13 cellular contexts compared by ENCODE assay signal in the genomic region with DNA sequence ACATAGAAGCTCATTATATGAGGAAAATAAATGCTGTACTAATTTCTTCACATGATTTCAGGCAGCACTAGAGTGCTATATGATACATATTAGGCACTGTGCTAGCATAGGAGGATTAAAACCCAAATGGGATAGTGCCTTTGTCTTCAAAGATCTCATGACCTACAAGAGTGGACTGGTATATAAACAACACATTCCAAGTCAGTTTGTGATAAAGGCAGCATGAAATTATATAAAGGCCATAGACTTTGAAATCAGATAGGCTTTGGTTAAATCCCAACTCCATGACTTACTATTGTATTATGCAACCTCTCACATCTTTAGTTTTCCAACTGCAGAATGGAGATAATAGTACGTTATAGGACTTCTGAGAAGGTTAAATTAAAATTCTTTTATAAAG.
DNase-seq lines count a peak whose midpoint lies in the region; ATAC-seq and TF ChIP-seq lines count a peak whose summit lies in the region.
"Had no signal": no experiment of that assay in that cellular context is flagged by ENCODE, and none has a peak within 500 bp of the region (broad histone marks: within the 10 kb centered on the region; RNA-seq: fewer than 3 reads in every experiment).

No MANE protein-coding gene starts in this region.

- H3K9ac ChIP-seq in mammary epithelial cell (ENCODE audit: insufficient read depth, low read length) (no peak overlapping the region), mesenchymal stem cell (ENCODE audit: low read length) (peak overlapping the region; percentile 88)

- dilution Hi-C loops in mammary epithelial cell (cut with HindIII; ENCODE audit: low sequenced_read_pairs) = no loop called here

- H3K14ac ChIP-seq in mesenchymal stem cell (ENCODE audit: low read length in 2 of 2) = no peak overlapping the region

- H3K4me3 ChIP-seq in left ventricle myocardium inferior = no peak overlapping the region
- no peak overlapping the region for H3K4me3 ChIP-seq in mammary epithelial cell (replicated peaks in 1 of 3; ENCODE audit: insufficient read depth in 1 of 3, low read depth in 2 of 3, low read length in 3 of 3)
- H3K4me3 ChIP-seq in mesenchymal stem cell (ENCODE audit: insufficient read depth in 1 of 2, low read depth in 1 of 2, low read length in 2 of 2) = no peak overlapping the region
- H3K4me3 ChIP-seq in OCI-LY7 (ENCODE audit: low read depth, low read length, poor library complexity, severe bottlenecking) = no peak overlapping the region
- H3K4me3 ChIP-seq: gastroesophageal sphincter had no signal

- H3K18ac ChIP-seq in mesenchymal stem cell (ENCODE audit: low read depth in 1 of 2, low read length in 2 of 2) = no peak overlapping the region

- H2BK120ac ChIP-seq in mesenchymal stem cell (ENCODE audit: low read depth, low read length) = no peak overlapping the region

- H3K9me2 ChIP-seq in OCI-LY7 (ENCODE audit: insufficient read depth, low read length) = no peaks in the 10 kb centered on the region

- H2BK12ac ChIP-seq in mesenchymal stem cell (ENCODE audit: low read length in 2 of 2) = no peak overlapping the region

- no peaks in the 10 kb centered on the region for H3K4me1 ChIP-seq in left ventricle myocardium inferior
- peaks cover 14% of the 10 kb centered on the region for H3K4me1 ChIP-seq in mammary epithelial cell (ENCODE audit: insufficient read depth, low read length)
- H3K4me1 ChIP-seq in mesenchymal stem cell (ENCODE audit: control insufficient read depth, insufficient read depth, low read depth, low read length) = no peaks in the 10 kb centered on the region
- H3K4me1 ChIP-seq in OCI-LY7 (ENCODE audit: insufficient read depth, low read length, poor library complexity, severe bottlenecking) = no peaks in the 10 kb centered on the region

- CTCF ChIA-PET in mammary epithelial cell (lab: Charles Lee; ENCODE audit: low non-redundant PET) (no interaction called here), RWPE1 (lab: Yijun Ruan, JAX) (no interaction called here), OCI-LY7 (lab: Charles Lee; ENCODE audit: unreplicated experiment) (no interaction called here)

- H2BK15ac ChIP-seq in mesenchymal stem cell (ENCODE audit: low read depth, poor library complexity, severe bottlenecking) = no peak overlapping the region

- H2AFZ ChIP-seq in mammary epithelial cell (ENCODE audit: low read depth, low read length) = no peak overlapping the region
- H2AFZ ChIP-seq in mesenchymal stem cell (ENCODE audit: low read depth, low read length) = no peak overlapping the region
- H2AFZ ChIP-seq in OCI-LY7 (ENCODE audit: low read length) = no peak overlapping the region

- 89% methylated on average over 1 of the region's 1 CpG for WGBS in mammary epithelial cell (ENCODE audit: low coverage, missing lambda C conversion rate)
- WGBS in mesenchymal stem cell = no CpG with 5 or more reads among the region's 1 CpG

- no TSS peak for BruUV-seq in mammary epithelial cell (replicated peaks; lab: Mats Ljungman, UMichigan)
- no TSS peak for BruUV-seq in OCI-LY7 (replicated peaks; lab: Mats Ljungman, UMichigan)

- H3K4me2 ChIP-seq in mammary epithelial cell (ENCODE audit: insufficient read depth, low read depth, low read length) (peak overlapping the region; percentile 76), mesenchymal stem cell (ENCODE audit: low read length, poor library complexity, severe bottlenecking) (no peak overlapping the region), OCI-LY7 (ENCODE audit: low read length) (no peak overlapping the region)

- no peaks in the 10 kb centered on the region for H3K36me3 ChIP-seq in left ventricle myocardium inferior
- no peaks in the 10 kb centered on the region for H3K36me3 ChIP-seq in mammary epithelial cell (ENCODE audit: insufficient read depth, low read length)
- no peaks in the 10 kb centered on the region for H3K36me3 ChIP-seq in mesenchymal stem cell (ENCODE audit: control insufficient read depth in 1 of 2, insufficient read depth in 2 of 2, low read depth in 1 of 2, low read length in 2 of 2)
- H3K36me3 ChIP-seq in OCI-LY7 (ENCODE audit: insufficient read depth, low read length) = no peaks in the 10 kb centered on the region
- H3K36me3 ChIP-seq: gastroesophageal sphincter had no signal

- in situ Hi-C loops in mammary epithelial cell (cut with MboI; ENCODE audit: low sequenced_read_pairs in 2 of 2) = no loop called here

- intact Hi-C loops in left ventricle myocardium inferior (cut with micrococcal nuclease) (no loop called here), cardiac septum (cut with DNase I) (no loop called here), mammary epithelial cell (cut with micrococcal nuclease) (no loop called here), OCI-LY7 (cut with micrococcal nuclease; ENCODE audit: unreplicated experiment) (no loop called here)

- no peak overlapping the region for H3K4ac ChIP-seq in mesenchymal stem cell (ENCODE audit: low read depth in 1 of 2, low read length in 2 of 2)

- no peak overlapping the region for H4K8ac ChIP-seq in mesenchymal stem cell (ENCODE audit: low read length)

- TF ChIP-seq CTCF in left ventricle myocardium inferior (IDR thresholded peaks at IDR 0.05; ENCODE audit: borderline replicate concordance) (no peak), mammary epithelial cell (conservative IDR thresholded peaks at IDR 0.05 in 1 of 2, IDR thresholded peaks at IDR 0.05 in 1 of 2; ENCODE audit: extremely low read depth in 1 of 2, insufficient read depth in 1 of 2, low read depth in 1 of 2, low read length in 2 of 2) (no peak), RWPE1 (conservative IDR thresholded peaks at IDR 0.05; ENCODE audit: low read depth) (no peak), OCI-LY7 (conservative IDR thresholded peaks at IDR 0.05; ENCODE audit: low read length) (no peak)

- no peaks in the 10 kb centered on the region for H4K20me1 ChIP-seq in mammary epithelial cell (ENCODE audit: insufficient read depth, low read length)
- no peaks in the 10 kb centered on the region for H4K20me1 ChIP-seq in OCI-LY7 (ENCODE audit: insufficient read depth, low read length)

- H2AK5ac ChIP-seq in mesenchymal stem cell (ENCODE audit: low read length, severe bottlenecking) = no peak overlapping the region

- peaks cover 9% of the 10 kb centered on the region for H3K9me3 ChIP-seq in left ventricle myocardium inferior (replicated peaks)
- H3K9me3 ChIP-seq in mammary epithelial cell (replicated peaks; ENCODE audit: insufficient read depth, low read length) = no peaks in the 10 kb centered on the region
- H3K9me3 ChIP-seq in mesenchymal stem cell (ENCODE audit: control insufficient read depth, low read length) = no peaks in the 10 kb centered on the region
- no peaks in the 10 kb centered on the region for H3K9me3 ChIP-seq in OCI-LY7 (ENCODE audit: low read length)
- H3K9me3 ChIP-seq: gastroesophageal sphincter had no signal

- peak overlapping the region; percentile 9 for H3K27ac ChIP-seq in left ventricle myocardium inferior (replicated peaks)
- H3K27ac ChIP-seq in mammary epithelial cell (ENCODE audit: insufficient read depth, low read depth, low read length) = no peak overlapping the region
- H3K27ac ChIP-seq in mesenchymal stem cell (ENCODE audit: low read length, poor library complexity, severe bottlenecking) = peak overlapping the region; percentile 97
- no peak overlapping the region for H3K27ac ChIP-seq in RWPE1
- no peak overlapping the region for H3K27ac ChIP-seq in OCI-LY7 (ENCODE audit: low read depth, low read length, poor library complexity, severe bottlenecking)
- H3K27ac ChIP-seq: gastroesophageal sphincter had no signal

- H3K79me2 ChIP-seq in mammary epithelial cell (ENCODE audit: insufficient read depth, low read length) (no peaks in the 10 kb centered on the region), OCI-LY7 (ENCODE audit: insufficient read depth, low read depth, low read length) (no peaks in the 10 kb centered on the region)

- no peak overlapping the region for H2BK5ac ChIP-seq in mesenchymal stem cell (ENCODE audit: low read depth, low read length, poor library complexity, severe bottlenecking)

- no peak overlapping the region for H3K23ac ChIP-seq in mesenchymal stem cell (ENCODE audit: low read length in 2 of 2)

- peaks cover 3% of the 10 kb centered on the region for H3K79me1 ChIP-seq in mesenchymal stem cell (replicated peaks; ENCODE audit: low read length, poor library complexity, severe bottlenecking)

- ATAC-seq in activated CD4-positive, CD25-positive, alpha-beta regulatory T cell treated with anti-CD3 and anti-CD28 coated beads, Interleukin-2, amount 50 U/mL, for 24 hours = no peak
- ATAC-seq: gastroesophageal sphincter; naive thymus-derived CD4-positive, alpha-beta T cell had no signal

- DNase-seq in left ventricle myocardium inferior = no peak
- no peak for DNase-seq in cardiac septum (ENCODE audit: low spot score)
- peak; percentile 17 for DNase-seq in mammary epithelial cell
- DNase-seq in mesenchymal stem cell = peak; percentile 31
- no peak for DNase-seq in activated CD4-positive, alpha-beta T cell treated with anti-CD3 and anti-CD28 coated beads, Interleukin-2, amount 50 U/mL, for 1 hour
- no peak for DNase-seq in RWPE1 (ENCODE audit: low spot score)
- DNase-seq in OCI-LY7 (ENCODE audit: low spot score) = no peak
- DNase-seq: activated CD8-positive, alpha-beta memory T cell treated with anti-CD3 and anti-CD28 coated beads, Interleukin-2, amount 50 U/mL, for 48 hours; activated naive CD4-positive, alpha-beta T cell treated with anti-CD3 and anti-CD28 coated beads, Interleukin-2, amount 50 U/mL, for 16 hours; naive thymus-derived CD4-positive, alpha-beta T cell; NK-92 treated with Interleukin-12 subunit alpha and Interleukin-12 subunit beta, amount 100 ng/mL, for 24 hours had no signal

- H3K27me3 ChIP-seq in left ventricle myocardium inferior (ENCODE audit: low read depth) (no peaks in the 10 kb centered on the region), mammary epithelial cell (ENCODE audit: insufficient read depth, low read length) (peaks cover 1% of the 10 kb centered on the region), mesenchymal stem cell (ENCODE audit: control insufficient read depth in 1 of 2, insufficient read depth in 1 of 2, low read length in 2 of 2) (no peaks in the 10 kb centered on the region)
- H3K27me3 ChIP-seq: gastroesophageal sphincter had no signal

- POLR2A ChIA-PET in RWPE1 (lab: Yijun Ruan, JAX; ENCODE audit: low non-redundant PET) (no interaction called here), OCI-LY7 (lab: Charles Lee) (no interaction called here)

- no peak overlapping the region for H4K91ac ChIP-seq in mesenchymal stem cell (ENCODE audit: low read length)

Comparison
In these comparisons a context has a peak if more than half of its experiments do, and no peak if none do; other contexts are left out.
1. DNase-seq: peak in mammary epithelial cell (single experiment) and mesenchymal stem cell (single experiment); none in left ventricle myocardium inferior (single experiment), cardiac septum (single experiment), activated CD4-positive, alpha-beta T cell treated with anti-CD3 and anti-CD28 coated beads, Interleukin-2, amount 50 U/mL, for 1 hour (single experiment), RWPE1 (single experiment) and OCI-LY7 (single experiment).
2. H3K27ac ChIP-seq: peak in left ventricle myocardium inferior (single experiment) and mesenchymal stem cell (single experiment); none in mammary epithelial cell (single experiment), RWPE1 (single experiment) and OCI-LY7 (single experiment).